1 cellular context compared by ENCODE assay signal in the genomic region with DNA sequence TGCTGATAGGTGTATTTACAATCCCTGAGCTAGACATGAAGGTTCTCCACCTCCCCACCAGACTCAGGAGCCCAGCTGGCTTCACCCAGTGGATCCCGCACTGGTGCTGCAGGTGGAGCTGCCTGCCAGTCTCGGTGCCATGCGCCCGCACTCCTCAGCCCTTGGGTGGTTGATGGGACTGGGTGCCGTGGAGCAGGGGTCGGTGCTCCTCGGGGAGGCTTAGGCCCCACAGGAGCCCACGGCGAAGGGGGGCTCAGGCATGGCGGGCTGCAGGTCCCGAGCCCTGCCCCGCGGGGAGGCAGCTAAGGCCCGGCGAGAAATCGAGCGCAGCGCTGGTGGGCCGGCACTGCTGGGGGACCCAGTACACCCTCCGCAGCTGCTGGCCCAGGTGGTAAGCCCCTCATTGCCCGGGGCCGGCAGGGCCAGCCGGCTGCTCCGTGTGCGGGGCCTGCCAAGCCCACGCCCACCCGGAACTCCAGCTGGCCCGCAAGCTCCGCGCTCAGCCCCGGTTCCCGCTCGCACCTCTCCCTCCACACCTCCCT. TPM values are rescaled to one million over a fixed set of nuclear protein-coding genes. Genes with fewer than 3 reads are reported as not detected.
"Had no signal": no experiment of that assay in that cellular context is flagged by ENCODE, and none has a peak within 500 bp of the region (broad histone marks: within the 10 kb centered on the region; RNA-seq: fewer than 3 reads in every experiment).

No MANE protein-coding gene starts in this region.

RNA-seq across cellular contexts. Expression of a gene that starts 34.2 kb away (rescaled TPM):
- total RNA-seq: ascending aorta had no signal
